In genomic region chr2:172228177-172228785, GRCh38 we compare ENCODE assay signal across 1 cellular context.
TF ChIP-seq lines count a peak whose summit lies in the region.

No MANE protein-coding gene starts in this region.

TF ChIP-seq in IMR-90, 13 proteins besides CTCF, POLR2A, EP300 and RAD21 (continued from another document):
- TF ChIP-seq, protein P1, sequence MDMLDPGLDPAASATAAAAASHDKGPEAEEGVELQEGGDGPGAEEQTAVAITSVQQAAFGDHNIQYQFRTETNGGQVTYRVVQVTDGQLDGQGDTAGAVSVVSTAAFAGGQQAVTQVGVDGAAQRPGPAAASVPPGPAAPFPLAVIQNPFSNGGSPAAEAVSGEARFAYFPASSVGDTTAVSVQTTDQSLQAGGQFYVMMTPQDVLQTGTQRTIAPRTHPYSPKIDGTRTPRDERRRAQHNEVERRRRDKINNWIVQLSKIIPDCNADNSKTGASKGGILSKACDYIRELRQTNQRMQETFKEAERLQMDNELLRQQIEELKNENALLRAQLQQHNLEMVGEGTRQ (IDR thresholded peaks at IDR 0.05; ENCODE audit: low read depth, low read length) = no peak
- TF ChIP-seq CEBPB (IDR thresholded peaks at IDR 0.05; ENCODE audit: low read depth, low read length) (no peak), SMC3 (IDR thresholded peaks at IDR 0.05; ENCODE audit: low read depth, low read length) (no peak), CHD1 (IDR thresholded peaks at IDR 0.05; ENCODE audit: low read depth, low read length) (no peak), RFX5 (IDR thresholded peaks at IDR 0.05; ENCODE audit: low read depth, low read length) (no peak), MAZ (IDR thresholded peaks at IDR 0.05; ENCODE audit: borderline replicate concordance, low read depth, low read length) (no peak), NFE2L2 (IDR thresholded peaks at IDR 0.05; ENCODE audit: low read depth, low read length) (no peak), BHLHE40 (IDR thresholded peaks at IDR 0.05; ENCODE audit: low read depth, low read length) (no peak), RCOR1 (IDR thresholded peaks at IDR 0.05; ENCODE audit: insufficient replicate concordance, low read length) (no peak), MXI1 (IDR thresholded peaks at IDR 0.05; ENCODE audit: borderline replicate concordance, low read depth, low read length) (no peak), ELK1 (IDR thresholded peaks at IDR 0.05; ENCODE audit: borderline replicate concordance, low read depth, low read length) (no peak), FOS (IDR thresholded peaks at IDR 0.05; ENCODE audit: low read depth, low read length) (no peak)
